Comparison of ENCODE assay signal across 8 cellular contexts in the genomic region with DNA sequence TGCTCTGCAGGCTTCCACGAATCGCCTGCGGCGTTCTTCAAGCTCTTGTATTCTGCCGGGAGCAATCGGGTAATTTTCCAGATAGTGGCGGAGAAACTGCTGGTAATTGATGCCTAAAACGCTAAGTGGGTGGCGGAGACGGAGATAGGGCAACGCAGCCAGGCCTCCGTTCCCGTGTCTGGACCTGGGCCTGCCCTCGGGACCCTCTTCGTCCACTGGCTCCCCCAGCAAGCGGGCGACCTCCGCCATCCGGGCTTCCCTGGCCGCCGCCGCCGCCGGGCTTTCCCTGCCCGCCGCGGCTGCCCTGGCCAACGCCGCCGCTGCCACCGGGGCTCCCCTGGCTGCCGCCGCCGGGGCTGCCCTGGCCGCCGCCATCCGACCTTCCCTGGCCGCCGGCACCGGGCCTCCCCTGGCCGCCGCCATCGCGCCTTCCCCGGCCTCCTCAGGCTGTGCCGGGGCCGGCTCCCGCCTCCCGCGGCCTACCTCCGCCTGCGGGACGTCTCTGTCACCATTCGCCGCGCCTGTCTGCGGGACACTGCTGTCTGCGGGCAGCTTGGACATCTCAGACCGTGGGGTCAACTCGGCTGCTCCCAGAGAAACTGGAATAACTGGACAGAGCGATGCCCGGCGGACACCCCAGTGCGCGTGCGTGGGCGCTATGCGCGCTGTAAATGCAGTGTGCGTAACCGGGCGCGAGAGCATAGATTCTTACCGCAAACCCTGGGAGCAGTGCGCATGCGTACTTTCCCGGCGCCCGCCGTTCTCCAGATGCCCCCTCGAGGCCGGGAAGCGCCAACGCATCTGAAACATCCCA. TPM values are rescaled to one million over a fixed set of nuclear protein-coding genes. Genes with fewer than 3 reads are reported as not detected.
DNase-seq lines count a peak whose midpoint lies in the region; ATAC-seq and TF ChIP-seq lines count a peak whose summit lies in the region.

A gene with protein sequence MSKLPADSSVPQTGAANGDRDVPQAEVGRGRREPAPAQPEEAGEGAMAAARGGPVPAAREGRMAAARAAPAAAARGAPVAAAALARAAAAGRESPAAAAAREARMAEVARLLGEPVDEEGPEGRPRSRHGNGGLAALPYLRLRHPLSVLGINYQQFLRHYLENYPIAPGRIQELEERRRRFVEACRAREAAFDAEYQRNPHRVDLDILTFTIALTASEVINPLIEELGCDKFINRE (minus strand): TSS at position 643 of the 814 bp plus-strand sequence. CDS start 82 bp downstream, at position 561.

- peak within 1 kb of the TSS; percentile 95 for H3K4me3 Mint-ChIP-seq in nephron progenitor cell
- peak within 1 kb of the TSS; percentile 90 to 91 for H3K4me3 Mint-ChIP-seq in stimulated activated naive CD8-positive, alpha-beta T cell treated with anti-CD3 and anti-CD28 coated beads, Interleukin-15, amount 100 ng/mL, for 72 hours

- no peaks in the 10 kb centered on the region for H3K27me3 ChIP-seq in H7 (ENCODE audit: control insufficient read depth, insufficient read depth, low read length)

- H3K9me3 Mint-ChIP-seq in nephron progenitor cell = no peaks in the 10 kb centered on the region
- no peaks in the 10 kb centered on the region for H3K9me3 Mint-ChIP-seq in stimulated activated naive CD8-positive, alpha-beta T cell treated with anti-CD3 and anti-CD28 coated beads, Interleukin-15, amount 100 ng/mL, for 72 hours

- peaks cover 6% of the 10 kb centered on the region for H3K36me3 Mint-ChIP-seq in nephron progenitor cell (ENCODE audit: low read depth)

- DNase-seq in ELR (ENCODE audit: low read depth) (peak; percentile 91), H7 (peak; percentile 96), M059J (ENCODE audit: low read depth) (peak; percentile 89), SHP77 (lab: John Stamatoyannopoulos, UW) (peak; percentile 98 to 99), fibroblast of the conjunctiva (ENCODE audit: low read depth) (peak; percentile 90), nephron progenitor cell (peak; percentile 98)
- peak; percentile 97 for DNase-seq in activated effector memory CD4-positive, alpha-beta T cell treated with anti-CD3 and anti-CD28 coated beads, Interleukin-2, amount 50 U/mL, for 16 hours
- DNase-seq in stimulated activated naive CD8-positive, alpha-beta T cell treated with anti-CD3 and anti-CD28 coated beads, Interleukin-15, amount 100 ng/mL, for 72 hours = peak; percentile 93 to 95

- ATAC-seq in stimulated activated naive CD8-positive, alpha-beta T cell treated with anti-CD3 and anti-CD28 coated beads, Interleukin-15, amount 100 ng/mL, for 72 hours = peak; percentile 93

- H3K27me3 Mint-ChIP-seq in nephron progenitor cell (ENCODE audit: low read depth, poor library complexity) = peaks cover 18% of the 10 kb centered on the region
- H3K27me3 Mint-ChIP-seq in stimulated activated naive CD8-positive, alpha-beta T cell treated with anti-CD3 and anti-CD28 coated beads, Interleukin-15, amount 100 ng/mL, for 72 hours = no peaks in the 10 kb centered on the region

- peaks cover 39% of the 10 kb centered on the region for H3K4me1 Mint-ChIP-seq in nephron progenitor cell
- H3K4me1 Mint-ChIP-seq in stimulated activated naive CD8-positive, alpha-beta T cell treated with anti-CD3 and anti-CD28 coated beads, Interleukin-15, amount 100 ng/mL, for 72 hours = peaks cover 65% of the 10 kb centered on the region

- H3K27ac Mint-ChIP-seq in nephron progenitor cell = peak within 1 kb of the TSS; percentile 99
- H3K27ac Mint-ChIP-seq in stimulated activated naive CD8-positive, alpha-beta T cell treated with anti-CD3 and anti-CD28 coated beads, Interleukin-15, amount 100 ng/mL, for 72 hours = peak within 1 kb of the TSS; percentile 97 to 98

- peak within 1 kb of the TSS; percentile 88 for H3K4me3 ChIP-seq in H7 (ENCODE audit: insufficient read depth, low read depth, low read length)

- no peaks in the 10 kb centered on the region for H3K36me3 ChIP-seq in H7 (replicated peaks; ENCODE audit: control insufficient read depth, insufficient read depth, low read length)

- peak; percentile 72 for TF ChIP-seq CTCF in nephron progenitor cell (IDR thresholded peaks at IDR 0.05)

RNA-seq across cellular contexts. Expression of the gene that starts here (rescaled TPM):
- total RNA-seq in H7 (2014; rRNA removed; shearing (Covaris generic)) = 14.9 and 18.4 TPM in 2 replicates
- total RNA-seq in M059J (2014; rRNA removed; shearing (Covaris generic)) = 16.4 and 20.0 TPM in 2 replicates

Comparison
In these comparisons a context has a peak if more than half of its experiments do, and no peak if none do; other contexts are left out.
1. Peak in every context shown above with its lines: DNase-seq, ATAC-seq and H3K4me3 ChIP-seq.